2 cellular contexts compared by ENCODE assay signal in the genomic region with DNA sequence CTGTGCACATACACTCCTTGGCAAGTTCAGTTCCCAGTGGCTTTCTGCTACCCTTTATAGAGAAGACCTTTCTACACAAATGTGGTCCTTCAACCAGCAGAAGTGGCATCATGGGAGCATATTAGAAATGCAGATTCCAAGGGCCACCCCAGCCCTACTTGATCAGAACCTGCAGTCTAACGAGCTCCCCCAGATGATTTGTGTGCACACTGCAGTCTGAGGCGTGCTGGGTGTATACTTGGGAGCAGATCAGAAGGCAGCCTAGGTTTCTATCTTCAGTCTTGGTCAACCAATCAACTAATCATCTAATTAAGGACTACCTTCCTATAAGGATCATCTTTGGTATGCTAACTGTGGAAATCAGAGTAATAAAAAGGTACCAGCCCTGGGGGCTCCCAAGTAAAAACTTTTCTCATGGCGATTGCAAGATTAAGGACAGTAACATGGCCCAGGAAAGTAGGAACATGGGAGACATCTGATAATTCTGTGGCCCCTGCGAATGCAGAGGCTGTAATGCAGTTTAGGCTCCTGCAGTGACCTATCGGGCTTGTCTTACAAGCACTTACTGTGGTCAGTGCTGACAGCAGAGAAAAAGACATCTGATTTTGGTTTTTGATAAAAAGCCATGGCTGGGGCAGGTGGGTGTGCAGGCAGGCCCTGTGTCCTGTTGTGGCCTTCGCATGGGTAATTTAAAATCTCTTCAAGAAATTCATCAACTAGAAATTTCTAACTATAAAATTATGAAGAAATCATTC.
TF ChIP-seq lines count a peak whose summit lies in the region.

No MANE protein-coding gene starts in this region.

TF ChIP-seq in GM23338, 12 proteins besides CTCF, POLR2A, EP300 and RAD21:
- TF ChIP-seq ZNF331 (CRISPR knock-in tag; IDR thresholded peaks at IDR 0.05; ENCODE audit: low read depth) = no peak
- TF ChIP-seq POLR2AphosphoS5 (IDR thresholded peaks at IDR 0.05; ENCODE audit: low read depth) = no peak
- no peak for TF ChIP-seq EZH2 (IDR thresholded peaks at IDR 0.05; ENCODE audit: low read depth, unreplicated experiment)
- no peak for TF ChIP-seq STAT1 (IDR thresholded peaks at IDR 0.05; ENCODE audit: unreplicated experiment)

TF ChIP-seq in GM12878, 131 proteins besides CTCF, POLR2A, EP300 and RAD21:
- TF ChIP-seq MTA2 (IDR thresholded peaks at IDR 0.05; ENCODE audit: low read depth) (no peak), NR2F1 (conservative IDR thresholded peaks at IDR 0.05) (no peak), TAF1 (IDR thresholded peaks at IDR 0.05; ENCODE audit: borderline replicate concordance, low read depth, low read length) (no peak)
